In the genomic region with DNA sequence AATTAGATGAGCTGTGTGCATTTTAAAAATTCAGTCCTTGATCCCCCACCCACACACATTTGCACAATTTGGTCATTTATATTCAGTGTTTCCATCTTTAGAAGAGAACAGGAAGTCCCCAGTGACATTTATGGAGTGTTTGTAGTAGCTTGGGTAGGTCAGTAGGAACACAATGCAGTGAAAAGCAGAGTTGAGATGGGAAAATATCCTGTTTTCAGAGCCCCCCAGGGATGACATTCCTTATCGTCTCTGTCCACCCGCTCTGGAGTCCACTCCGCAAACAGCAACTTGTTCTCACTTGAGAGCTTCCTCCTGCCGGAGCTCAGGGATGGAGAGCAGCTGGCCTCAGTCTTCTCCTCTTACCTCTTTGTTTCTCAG, we compare ENCODE assay signal across 8 cellular contexts.
DNase-seq lines count a peak whose midpoint lies in the region; ATAC-seq and TF ChIP-seq lines count a peak whose summit lies in the region.

No MANE protein-coding gene starts in this region.

- no peak for TF ChIP-seq CTCF in GM12864 (IDR thresholded peaks at IDR 0.05; ENCODE audit: low read depth, low read length, missing control alignments)
- no peak for TF ChIP-seq CTCF in RWPE1 (conservative IDR thresholded peaks at IDR 0.05; ENCODE audit: low read depth)
- TF ChIP-seq CTCF in ovary (IDR thresholded peaks at IDR 0.05) = no peak

- intact Hi-C loops in ovary (cut with DNase I) = no loop called here

- H3K27me3 ChIP-seq in esophagus (ENCODE audit: control insufficient read depth in 1 of 2, insufficient read depth in 2 of 2, low read length in 2 of 2) (no peaks in the 10 kb centered on the region), ovary (no peaks in the 10 kb centered on the region), MG63 (no peaks in the 10 kb centered on the region)

- peaks cover 0 to 5% of the 10 kb centered on the region in 2 donors for H3K36me3 ChIP-seq in esophagus (ENCODE audit: control insufficient read depth in 2 of 2, insufficient read depth in 2 of 2, low read length in 1 of 2)
- H3K36me3 ChIP-seq in ovary = no peaks in the 10 kb centered on the region
- peaks cover 71% of the 10 kb centered on the region for H3K36me3 ChIP-seq in MG63

- WGBS in esophagus, 2 donors = 61 to 62% methylated on average over 4 of the region's 4 CpGs
- WGBS in ovary, 3 donors = 15 to 24% (median 20%) methylated on average over 4 of the region's 4 CpGs

- TF ChIP-seq EP300 in ovary (IDR thresholded peaks at IDR 0.05) = no peak

- peak overlapping the region; percentile 25; the same call in 1 of the 2 replicates for H3K4me3 ChIP-seq in GM12864 (ENCODE audit: low read depth, low read length)
- H3K4me3 ChIP-seq in esophagus (ENCODE audit: low read depth in 1 of 2, low read length in 2 of 2) = no peak overlapping the region
- no peak overlapping the region for H3K4me3 ChIP-seq in ovary
- H3K4me3 ChIP-seq in MG63 = no peak overlapping the region

- TF ChIP-seq POLR2A in ovary (IDR thresholded peaks at IDR 0.05) = no peak

- H3K27ac ChIP-seq in RWPE1 (peak overlapping the region; percentile 98), esophagus (ENCODE audit: low read depth in 2 of 2, low read length in 1 of 2) (peak overlapping the region; percentile 75 to 91), ovary (peak overlapping the region; percentile 7 to 41)

- H3K9me3 ChIP-seq in esophagus (ENCODE audit: control insufficient read depth in 2 of 2, insufficient read depth in 1 of 2, low read depth in 1 of 2, low read length in 1 of 2) (no peaks in the 10 kb centered on the region), ovary (no peaks in the 10 kb centered on the region), MG63 (no peaks in the 10 kb centered on the region)

- ATAC-seq in HG03439 (IDR thresholded peaks at IDR 0.05; ENCODE audit: unreplicated experiment) = no peak

- DNase-seq in GM12864 (ENCODE audit: low read depth) (no peak), RWPE1 (ENCODE audit: low spot score) (no peak), ovary (no peak), hippocampal formation (lab: John Stamatoyannopoulos, UW) (no peak), T-helper 9 cell (no peak), MG63 (no peak)

- H3K4me1 ChIP-seq in esophagus (ENCODE audit: control insufficient read depth in 2 of 2, insufficient read depth in 2 of 2, low read length in 1 of 2) (peaks cover 36 to 48% of the 10 kb centered on the region in 2 donors), ovary (ENCODE audit: insufficient read depth) (peaks cover 51% of the 10 kb centered on the region)

- CTCF ChIA-PET in RWPE1 (lab: Yijun Ruan, JAX) = no interaction called here

- POLR2A ChIA-PET in RWPE1 (lab: Yijun Ruan, JAX; ENCODE audit: low non-redundant PET) = no interaction called here

Comparison
In these comparisons a context has a peak if more than half of its experiments do, and no peak if none do; other contexts are left out.
1. H3K27ac ChIP-seq: peak in every context shown above with its lines; median percentile 98 in RWPE1; 83 in esophagus; 24 in ovary.